18 cellular contexts compared by ENCODE assay signal in the genomic region with DNA sequence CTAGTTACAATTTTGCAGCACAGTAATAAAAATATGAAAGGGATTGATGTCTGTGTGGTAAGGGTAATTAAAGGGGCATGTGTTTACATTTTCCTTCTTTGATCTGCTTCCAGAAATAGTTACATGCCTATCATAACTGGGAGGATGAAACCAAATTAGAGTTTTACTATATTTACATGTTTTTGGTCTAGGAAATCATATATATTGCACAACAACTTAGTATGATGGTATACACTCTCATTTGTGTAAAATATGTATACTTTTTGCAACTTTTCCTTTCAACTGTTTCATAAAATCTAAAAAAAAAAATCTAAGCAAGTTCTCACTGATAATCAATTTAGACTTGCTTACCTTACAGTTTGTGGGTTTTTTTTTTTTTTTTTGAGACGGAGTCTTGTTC. TPM values are rescaled to one million over a fixed set of nuclear protein-coding genes. Genes with fewer than 3 reads are reported as not detected.
DNase-seq lines count a peak whose midpoint lies in the region; ATAC-seq, FAIRE-seq and TF ChIP-seq lines count a peak whose summit lies in the region.
"Had no signal": no experiment of that assay in that cellular context is flagged by ENCODE, and none has a peak within 500 bp of the region (broad histone marks: within the 10 kb centered on the region; RNA-seq: fewer than 3 reads in every experiment).

No MANE protein-coding gene starts in this region.

- H3K23ac ChIP-seq in IMR-90 (ENCODE audit: low read depth, low read length) = no peak overlapping the region

- BruUV-seq in HepG2 (replicated peaks; lab: Mats Ljungman, UMichigan) (no TSS peak), IMR-90 (replicated peaks; lab: Mats Ljungman, UMichigan) (no TSS peak)

- no peak overlapping the region for H2AK9ac ChIP-seq in IMR-90 (replicated peaks; ENCODE audit: low read depth, low read length, poor library complexity)

- H3K79me1 ChIP-seq in IMR-90 (ENCODE audit: low read depth in 1 of 2, low read length in 2 of 2) = peaks cover 26 to 45% of the 10 kb centered on the region in 2 experiments

- no peak for TF ChIP-seq POLR2A in HepG2 (IDR thresholded peaks at IDR 0.05; ENCODE audit: insufficient read depth in 1 of 2, low read depth in 2 of 2, low read length in 2 of 2)
- no peak for TF ChIP-seq POLR2A in right lobe of liver (IDR thresholded peaks at IDR 0.05)
- TF ChIP-seq POLR2A in IMR-90 (IDR thresholded peaks at IDR 0.05; ENCODE audit: low read depth, low read length) = no peak

- H3K27ac ChIP-seq in HepG2 (ENCODE audit: extremely low read length, insufficient read depth, low read length) (no peak overlapping the region), right lobe of liver (no peak overlapping the region), IMR-90 (ENCODE audit: insufficient read depth, low read length) (no peak overlapping the region), hepatocyte (peak overlapping the region; percentile 17)

- H4K5ac ChIP-seq in IMR-90 (ENCODE audit: low read depth, low read length) = no peak overlapping the region

- no peak overlapping the region for H3K9ac ChIP-seq in HepG2 (ENCODE audit: insufficient read depth, low read depth, low read length)
- no peak overlapping the region for H3K9ac ChIP-seq in IMR-90 (ENCODE audit: low read depth, low read length)

- H4K20me1 ChIP-seq in HepG2 (ENCODE audit: insufficient read depth, low read length) = no peaks in the 10 kb centered on the region
- no peaks in the 10 kb centered on the region for H4K20me1 ChIP-seq in IMR-90 (ENCODE audit: insufficient read depth, low read length)
- H4K20me1 ChIP-seq in hepatocyte (ENCODE audit: insufficient read depth, poor library complexity, severe bottlenecking) = no peaks in the 10 kb centered on the region

- intact Hi-C loops in HepG2 (cut with micrococcal nuclease; ENCODE audit: unreplicated experiment) = loop anchor here (2.0 kb wide), 2 partner anchors 30 to 34 kb away; no protein-coding TSS in a partner anchor
- intact Hi-C loops in right lobe of liver (cut with DNase I) = no loop called here
- intact Hi-C loops in IMR-90 (cut with micrococcal nuclease) = no loop called here

- H3K14ac ChIP-seq in IMR-90 (replicated peaks; ENCODE audit: low read depth, low read length) = no peak overlapping the region

- H3K4me1 ChIP-seq in HepG2 (ENCODE audit: insufficient read depth, low read length) (peaks cover 66% of the 10 kb centered on the region), right lobe of liver (peaks cover 0 to 31% (median 9%) of the 10 kb centered on the region in 4 donors), IMR-90 (ENCODE audit: control insufficient read depth, insufficient read depth, low read length) (peaks cover 13% of the 10 kb centered on the region), hepatocyte (ENCODE audit: insufficient read depth) (peaks cover 50% of the 10 kb centered on the region)

- H3K9me2 ChIP-seq in hepatocyte (replicated peaks; ENCODE audit: insufficient read depth) = no peaks in the 10 kb centered on the region

- FAIRE-seq in HepG2 (lab: Jason Lieb, UNC) = no peak
- FAIRE-seq: G401.6, GM12892, H54 had no signal

- H4K91ac ChIP-seq in IMR-90 (ENCODE audit: insufficient read depth, low read depth, low read length) = no peak overlapping the region

- H3K79me2 ChIP-seq in HepG2 (ENCODE audit: insufficient read depth, low read length) (no peaks in the 10 kb centered on the region), hepatocyte (peaks cover 10% of the 10 kb centered on the region)

- ATAC-seq in HepG2 (no peak), right lobe of liver (no peak), IMR-90 (ENCODE audit: low read depth) (no peak), HG02884 (IDR thresholded peaks at IDR 0.05; ENCODE audit: unreplicated experiment) (no peak)
- ATAC-seq in natural killer cell treated with Interleukin-12 subunit alpha and Interleukin-12 subunit beta and Interleukin-15 and Interleukin-18, amount 100 ng/mL, for 72 hours = no peak

- H3K36me3 Mint-ChIP-seq in natural killer cell treated with Interleukin-12 subunit alpha and Interleukin-12 subunit beta and Interleukin-15 and Interleukin-18, amount 100 ng/mL, for 72 hours = no peaks in the 10 kb centered on the region
- H3K36me3 Mint-ChIP-seq: CD4-positive, alpha-beta memory T cell had no signal

- H3K56ac ChIP-seq in IMR-90 (ENCODE audit: extremely low read depth, insufficient read depth, low read length) = no peak overlapping the region

- H3K9me1 ChIP-seq in IMR-90 (ENCODE audit: insufficient read depth, low read length) = peaks cover 7% of the 10 kb centered on the region

- H2AK5ac ChIP-seq in IMR-90 (ENCODE audit: low read depth, low read length) = no peak overlapping the region

- H4K8ac ChIP-seq in IMR-90 (ENCODE audit: low read depth in 2 of 2, low read length in 2 of 2) = no peak overlapping the region

- CTCF ChIA-PET in HepG2 (lab: Yijun Ruan, JAX; ENCODE audit: low intra/inter-chr PET ratio, low total read pairs) = no interaction called here
- CTCF ChIA-PET in IMR-90 (lab: Yijun Ruan, JAX) = no interaction called here

- no peak overlapping the region for H2BK120ac ChIP-seq in IMR-90 (ENCODE audit: low read depth, low read length)

- no peak overlapping the region for H2BK5ac ChIP-seq in IMR-90 (ENCODE audit: low read depth, low read length, poor library complexity, severe bottlenecking)

- H2AFZ ChIP-seq in HepG2 (ENCODE audit: low read length) (no peak overlapping the region), IMR-90 (replicated peaks; ENCODE audit: low read length, poor library complexity) (no peak overlapping the region), hepatocyte (no peak overlapping the region)

- TF ChIP-seq CTCF in HepG2 (CRISPR knock-in tag; IDR thresholded peaks at IDR 0.05) (no peak), right lobe of liver (IDR thresholded peaks at IDR 0.05) (no peak), IMR-90 (conservative IDR thresholded peaks at IDR 0.05; ENCODE audit: low read depth, low read length) (no peak), hepatocyte (IDR thresholded peaks at IDR 0.05; ENCODE audit: poor library complexity) (no peak)

- POLR2A ChIA-PET in HepG2 (lab: Yijun Ruan, JAX) = interaction anchor here (3.6 kb wide), 1 partner anchor 31 kb away, joined by 15 read pairs; the partner anchor contains the start of gene DCBLD1
- POLR2A ChIA-PET in IMR-90 (lab: Charles Lee; ENCODE audit: unreplicated experiment) = no interaction called here

- no peak overlapping the region for H2BK15ac ChIP-seq in IMR-90 (ENCODE audit: low read depth, low read length)

- H3K4ac ChIP-seq in IMR-90 (ENCODE audit: low read depth, low read length) = no peak overlapping the region

- no peaks in the 10 kb centered on the region for H3K9me3 Mint-ChIP-seq in natural killer cell treated with Interleukin-12 subunit alpha and Interleukin-12 subunit beta and Interleukin-15 and Interleukin-18, amount 100 ng/mL, for 72 hours
- H3K9me3 Mint-ChIP-seq: CD4-positive, alpha-beta memory T cell had no signal

- no peaks in the 10 kb centered on the region for H3K27me3 Mint-ChIP-seq in natural killer cell treated with Interleukin-12 subunit alpha and Interleukin-12 subunit beta and Interleukin-15 and Interleukin-18, amount 100 ng/mL, for 72 hours

- no peak overlapping the region for H3K18ac ChIP-seq in IMR-90 (ENCODE audit: low read depth, low read length)

- in situ Hi-C loops in HepG2 (cut with HindIII; ENCODE audit: extremely low pct_ligation_motif_present, low pct_unique_long_range_greater_than_20kb) (no loop called here), IMR-90 (cut with MboI; ENCODE audit: low sequenced_read_pairs) (no loop called here)

- H3K4me2 ChIP-seq in HepG2 (ENCODE audit: low read depth, low read length) = 0 out of 2 replicates have a peak overlapping the region, but pooled peaks have one; percentile 10
- no peak overlapping the region for H3K4me2 ChIP-seq in IMR-90 (ENCODE audit: low read depth, low read length)
- H3K4me2 ChIP-seq in hepatocyte = no peak overlapping the region

- H3K27me3 ChIP-seq in HepG2 (ENCODE audit: control insufficient read depth in 1 of 2, insufficient read depth in 2 of 2, low read length in 2 of 2) (no peaks in the 10 kb centered on the region), right lobe of liver (no peaks in the 10 kb centered on the region), IMR-90 (ENCODE audit: control insufficient read depth, insufficient read depth, low read length) (no peaks in the 10 kb centered on the region), hepatocyte (no peaks in the 10 kb centered on the region)

- DNase-seq in HepG2 (ENCODE audit: low spot score) = no peak
- DNase-seq in right lobe of liver = no peak
- DNase-seq in IMR-90 = no peak
- no peak for DNase-seq in hepatocyte (ENCODE audit: low spot score)
- DNase-seq in NOMO-1 treated with dmso at 0.1 percent for 144 hours (lab: John Stamatoyannopoulos, UW; ENCODE audit: unreplicated experiment) = no peak
- no peak for DNase-seq in natural killer cell treated with Interleukin-12 subunit alpha and Interleukin-12 subunit beta and Interleukin-15 and Interleukin-18, amount 100 ng/mL, for 72 hours (ENCODE audit: low spot score)
- DNase-seq: 8988T; C1 segment of cervical spinal cord; CD4-positive, alpha-beta memory T cell; COR-L47; DMS153; DND-41; GOT3 had no signal

- no peak for TF ChIP-seq RAD21 in HepG2 (CRISPR knock-in tag; IDR thresholded peaks at IDR 0.05)
- TF ChIP-seq RAD21 in IMR-90 (IDR thresholded peaks at IDR 0.05; ENCODE audit: low read length) = no peak

- peaks cover 6 to 7% of the 10 kb centered on the region in 2 experiments; a peak in 4 of 5 replicates for H3K36me3 ChIP-seq in HepG2 (replicated peaks in 1 of 2; ENCODE audit: control insufficient read depth in 1 of 2, insufficient read depth in 2 of 2, low read length in 2 of 2)
- no peaks in the 10 kb centered on the region for H3K36me3 ChIP-seq in right lobe of liver
- H3K36me3 ChIP-seq in IMR-90 (ENCODE audit: control insufficient read depth, insufficient read depth, low read length) = peaks cover under 1% of the 10 kb centered on the region; the same call in 1 of the 2 replicates
- no peaks in the 10 kb centered on the region for H3K36me3 ChIP-seq in hepatocyte (replicated peaks; ENCODE audit: insufficient read depth, low read depth)
- H3K36me3 ChIP-seq: HAP-1 had no signal

- H3K27ac Mint-ChIP-seq in natural killer cell treated with Interleukin-12 subunit alpha and Interleukin-12 subunit beta and Interleukin-15 and Interleukin-18, amount 100 ng/mL, for 72 hours = no peak overlapping the region
- H3K27ac Mint-ChIP-seq: CD4-positive, alpha-beta memory T cell had no signal

- WGBS in HepG2 (ENCODE audit: low lambda C conversion rate) = 95% methylated on average over 1 of the region's 1 CpG
- WGBS in right lobe of liver (ENCODE audit: insufficient coverage, low coverage, low lambda C conversion rate, missing lambda C conversion rate) = 100% methylated on average over 1 of the region's 1 CpG
- no CpG with 5 or more reads among the region's 1 CpG for WGBS in IMR-90 (ENCODE audit: extremely low coverage in 2 of 2, insufficient read length in 1 of 2), 2 experiments
- 92% methylated on average over 1 of the region's 1 CpG for WGBS in hepatocyte (ENCODE audit: low lambda C conversion rate, missing lambda C conversion rate)

- H3K4me3 ChIP-seq in HepG2 (replicated peaks in 1 of 3; ENCODE audit: insufficient read depth in 1 of 3, low read depth in 2 of 3, low read length in 3 of 3) (no peak overlapping the region), right lobe of liver (no peak overlapping the region), IMR-90 (ENCODE audit: insufficient read depth, low read depth, low read length) (no peak overlapping the region), hepatocyte (no peak overlapping the region)
- H3K4me3 ChIP-seq: HAP-1 had no signal

- H3K4me3 Mint-ChIP-seq in natural killer cell treated with Interleukin-12 subunit alpha and Interleukin-12 subunit beta and Interleukin-15 and Interleukin-18, amount 100 ng/mL, for 72 hours = no peak overlapping the region
- H3K4me3 Mint-ChIP-seq: CD4-positive, alpha-beta memory T cell had no signal

- H3K4me1 Mint-ChIP-seq in natural killer cell treated with Interleukin-12 subunit alpha and Interleukin-12 subunit beta and Interleukin-15 and Interleukin-18, amount 100 ng/mL, for 72 hours (ENCODE audit: low read depth in 2 of 2) = peaks cover 0 to 12% of the 10 kb centered on the region in 2 donors

- H3K9me3 ChIP-seq in HepG2 (ENCODE audit: low read length) (no peaks in the 10 kb centered on the region), right lobe of liver (no peaks in the 10 kb centered on the region), IMR-90 (ENCODE audit: control insufficient read depth, insufficient read depth, low read length) (no peaks in the 10 kb centered on the region), hepatocyte (ENCODE audit: low read depth) (no peaks in the 10 kb centered on the region)

- H2BK20ac ChIP-seq in IMR-90 (ENCODE audit: low read depth, low read length) = no peak overlapping the region

- dilution Hi-C loops in IMR-90 (cut with HindIII; ENCODE audit: low sequenced_read_pairs, unreplicated experiment) = no loop called here

- TF ChIP-seq EP300 in HepG2 (IDR thresholded peaks at IDR 0.05; ENCODE audit: low read depth in 2 of 2, low read length in 2 of 2) (no peak), HepG2 (CRISPR knock-in tag; IDR thresholded peaks at IDR 0.05; ENCODE audit: borderline replicate concordance) (no peak)

RNA-seq across cellular contexts. Expression of gene DCBLD1, which starts 32.2 kb away (rescaled TPM):
- total RNA-seq in HepG2 (2016; rRNA removed; fragmentation: Illumina TruSeq; extraction: Trizol) = 26.0 and 41.5 TPM in 2 replicates
- total RNA-seq in HepG2 (2016; cell fraction: cytosol; rRNA removed; fragmentation: Illumina TruSeq; extraction: Trizol; ENCODE audit: low read depth) = 23.2 and 25.3 TPM in 2 replicates
- 20.4 and 37.6 TPM in 2 replicates for total RNA-seq in HepG2 (2016; cell fraction: insoluble cytoplasmic fraction; rRNA removed; fragmentation: Illumina TruSeq; extraction: Trizol)
- total RNA-seq in HepG2 (2016; cell fraction: membrane; rRNA removed; fragmentation: Illumina TruSeq; extraction: Trizol) = 25.3 and 27.7 TPM in 2 replicates
- 42.3 and 54.4 TPM in 2 replicates for total RNA-seq in HepG2 (2016; cell fraction: nucleus; rRNA removed; fragmentation: Illumina TruSeq; extraction: Trizol)
- 17.5 and 23.2 TPM in 2 replicates for polyA plus RNA-seq in HepG2 (2011; rRNA removed)
- 15.5 and 17.2 TPM in 2 replicates for polyA plus RNA-seq in HepG2 (2011; cell fraction: cytosol; rRNA removed)
- 27.8 and 35.0 TPM in 2 replicates for polyA plus RNA-seq in HepG2 (2011; cell fraction: nucleus; rRNA removed)
- 16.7 and 19.0 TPM in 2 replicates for polyA plus RNA-seq in HepG2 (2012)
- polyA plus RNA-seq in HepG2 (2016; cell fraction: cytosol; fragmentation: Illumina TruSeq; extraction: Trizol; ENCODE audit: low read depth) = 6.6 TPM in 2 replicates
- polyA plus RNA-seq in HepG2 (2016; cell fraction: insoluble cytoplasmic fraction; fragmentation: Illumina TruSeq; extraction: Trizol; ENCODE audit: low read depth) = 17.6 TPM in 2 replicates
- 12.8 and 13.8 TPM in 2 replicates for polyA plus RNA-seq in HepG2 (2016; cell fraction: membrane; fragmentation: Illumina TruSeq; extraction: Trizol; ENCODE audit: low read depth)
- polyA plus RNA-seq in HepG2 (2016; cell fraction: nucleus; fragmentation: Illumina TruSeq; extraction: Trizol; ENCODE audit: insufficient read depth, low read depth) = 82.1 and 89.2 TPM in 2 replicates
- polyA minus RNA-seq in HepG2 (2011; rRNA and poly(A)+ RNA removed; ENCODE audit: low replicate concordance) = 3.6 and 20.0 TPM in 2 replicates
- polyA minus RNA-seq in HepG2 (2011; cell fraction: cytosol; rRNA and poly(A)+ RNA removed) = 18.9 and 22.3 TPM in 2 replicates
- polyA minus RNA-seq in HepG2 (2011; cell fraction: nucleus; rRNA and poly(A)+ RNA removed) = 44.4 and 61.2 TPM in 2 replicates
- 10 to 100 TPM in 4 of 6 experiments, 1 to 10 TPM in 2; 7.6 to 22.8 (median 10.8) TPM for total RNA-seq in right lobe of liver
- total RNA-seq in IMR-90 (2012; rRNA removed) = 27.8 and 30.0 TPM in 2 replicates
- polyA plus RNA-seq in IMR-90 (2012; rRNA removed) = 20.1 and 21.1 TPM in 2 replicates
- 8.5 and 14.8 TPM in 2 replicates for polyA plus RNA-seq in IMR-90 (2012; cell fraction: cytosol; rRNA removed)
- polyA plus RNA-seq in IMR-90 (2012; cell fraction: nucleus; rRNA removed; ENCODE audit: low replicate concordance) = 34.3 and 36.6 TPM in 2 replicates
- total RNA-seq in hepatocyte = 23.8 and 40.1 TPM in 2 replicates
- 12.8 and 18.9 TPM in 2 replicates for polyA plus RNA-seq in hepatocyte
- total RNA-seq in natural killer cell treated with Interleukin-12 subunit alpha and Interleukin-12 subunit beta and Interleukin-15 and Interleukin-18, amount 100 ng/mL, for 72 hours = 10 to 100 TPM; 11.5 to 14.9 TPM
